ENCODE assay signal across 8 cellular contexts in genomic region chr19:43675269-43675879, GRCh38. TPM values are rescaled to one million over a fixed set of nuclear protein-coding genes. Genes with fewer than 3 reads are reported as not detected.
DNase-seq lines count a peak whose midpoint lies in the region; ATAC-seq and TF ChIP-seq lines count a peak whose summit lies in the region.

No MANE protein-coding gene starts in this region.

- ATAC-seq in HG02588 (IDR thresholded peaks at IDR 0.05; ENCODE audit: unreplicated experiment) = no peak

- DNase-seq in NCI-H2107 treated with DMSO at 0.1 percent for 48 hours (lab: John Stamatoyannopoulos, UW; ENCODE audit: unreplicated experiment) (peak; percentile 14), NCI-H2107 (lab: John Stamatoyannopoulos, UW) (no peak), NCI-H2196 (lab: John Stamatoyannopoulos, UW; ENCODE audit: unreplicated experiment) (peak; percentile 51), spleen (no peak), NCI-H146 (lab: John Stamatoyannopoulos, UW) (no peak), superior temporal gyrus (ENCODE audit: extremely low spot score) (no peak)

- H3K4me1 ChIP-seq in duodenal mucosa (ENCODE audit: control insufficient read depth in 1 of 2, insufficient read depth in 2 of 2, low read length in 2 of 2) (peaks cover 24 to 30% of the 10 kb centered on the region in 2 donors), spleen (peaks cover 0 to 45% (median 16%) of the 10 kb centered on the region in 6 donors)

- intact Hi-C loops in spleen (cut with DNase I; ENCODE audit: low total_unique reads) = no loop called here

- no peak for TF ChIP-seq POLR2A in spleen (IDR thresholded peaks at IDR 0.05)

- no peak for TF ChIP-seq CTCF in spleen (IDR thresholded peaks at IDR 0.05 in 8 of 11, conservative IDR thresholded peaks at IDR 0.05 in 3 of 11)

- H3K27ac ChIP-seq in duodenal mucosa (ENCODE audit: low read depth, low read length) = peak overlapping the region; percentile 80
- peak overlapping the region in 7 of 8 donors; percentile 46 to 97 (median 84) for H3K27ac ChIP-seq in spleen

- H3K27me3 ChIP-seq in duodenal mucosa (ENCODE audit: control insufficient read depth in 1 of 2, insufficient read depth in 2 of 2, low read length in 2 of 2) (no peaks in the 10 kb centered on the region), spleen (replicated peaks in 1 of 7) (no peaks in the 10 kb centered on the region)

- WGBS in spleen, 5 donors = 29 to 54% (median 37%) methylated on average over 8 of the region's 8 CpGs

- H3K9me3 ChIP-seq in duodenal mucosa (ENCODE audit: control insufficient read depth in 1 of 2, low read length in 2 of 2) (no peaks in the 10 kb centered on the region), spleen (no peaks in the 10 kb centered on the region)

- peak overlapping the region; percentile 55 to 73 for H3K9ac ChIP-seq in duodenal mucosa (ENCODE audit: low read depth in 1 of 2, low read length in 2 of 2)

- H3K36me3 ChIP-seq in duodenal mucosa (ENCODE audit: control insufficient read depth in 1 of 2, insufficient read depth in 2 of 2, low read length in 2 of 2) (no peaks in the 10 kb centered on the region), spleen (no peaks in the 10 kb centered on the region)

- H3K4me3 ChIP-seq in duodenal mucosa (ENCODE audit: low read depth in 1 of 2, low read length in 2 of 2) (peak overlapping the region; percentile 37 to 44), spleen (peak overlapping the region in 1 of 8 donors; percentile 58)

RNA-seq across cellular contexts. Expression of gene PLAUR, which starts 5.4 kb away (rescaled TPM):
- 10 to 100 TPM; 20.3 to 86.4 (median 41.7) TPM for total RNA-seq in spleen
- polyA plus RNA-seq in spleen = 10 to 100 TPM in 1 of 3 donors, 1 to 10 TPM in 2; 7.3 to 12.0 (median 8.7) TPM

RNA-seq across cellular contexts. Expression of gene CADM4, which starts 35.7 kb away (rescaled TPM):
- 1 to 10 TPM; 1.8 to 3.5 (median 2.0) TPM for total RNA-seq in spleen
- polyA plus RNA-seq in spleen = 1 to 10 TPM in 2 of 3 donors, under 1 TPM in 1; 0.89 to 4.7 (median 2.2) TPM

RNA-seq across cellular contexts. Expression of gene IRGC, which starts 40.5 kb away (rescaled TPM):
- not detected for total RNA-seq in spleen
- polyA plus RNA-seq in spleen = not detected

RNA-seq across cellular contexts. Expression of gene ZNF428, which starts 55.9 kb away (rescaled TPM):
- total RNA-seq in spleen = 10 to 100 TPM; 19.9 to 29.4 (median 26.2) TPM
- polyA plus RNA-seq in spleen = 10 to 100 TPM; 36.0 to 54.7 (median 51.9) TPM

Comparison
In these comparisons a context has a peak if more than half of its experiments do, and no peak if none do; other contexts are left out.
1. DNase-seq: peak in NCI-H2107 treated with DMSO at 0.1 percent for 48 hours (single experiment) and NCI-H2196 (single experiment); none in NCI-H2107 (single experiment), spleen (single experiment), NCI-H146 (single experiment) and superior temporal gyrus (single experiment).